In genomic region chr22:25760294-25760693, GRCh38 we compare ENCODE assay signal across 19 cellular contexts. TPM values are rescaled to one million over a fixed set of nuclear protein-coding genes. Genes with fewer than 3 reads are reported as not detected.
A peak's percentile ranks its signal among the peaks of the same experiment; 100 is the strongest.
DNase-seq lines count a peak whose midpoint lies in the region; ATAC-seq, FAIRE-seq and TF ChIP-seq lines count a peak whose summit lies in the region.
"Had no signal": no experiment of that assay in that cellular context is flagged by ENCODE, and none has a peak within 500 bp of the region (broad histone marks: within the 10 kb centered on the region; RNA-seq: fewer than 3 reads in every experiment).

No MANE protein-coding gene starts in this region.

- no peak for DNase-seq in heart left ventricle
- no peak for DNase-seq in Right ventricle myocardium inferior (ENCODE audit: missing footprints)
- peak; percentile 41 for DNase-seq in astrocyte (ENCODE audit: low read depth)
- peak; percentile 57 for DNase-seq in hepatic stellate cell (ENCODE audit: low spot score)
- no peak for DNase-seq in thoracic aorta (ENCODE audit: low spot score)
- DNase-seq in H54 (ENCODE audit: insufficient read length, low spot score) = no peak
- no peak for DNase-seq in hippocampal formation (lab: John Stamatoyannopoulos, UW)
- DNase-seq in SIG-M5 (lab: John Stamatoyannopoulos, UW) = no peak
- DNase-seq: activated CD4-positive, CD25-positive, alpha-beta regulatory T cell treated with anti-CD3 and anti-CD28 coated beads, Interleukin-2, amount 50 U/mL, for 72 hours; activated naive CD4-positive, alpha-beta T cell treated with anti-CD3 and anti-CD28 coated beads for 36 hours; activated T-cell treated with anti-CD3 and anti-CD28 coated beads, Interleukin-2, amount 50 U/mL, for 48 hours; endodermal cell; NCI-H1105 treated with DMSO at 0.1 percent for 48 hours; NCI-H2081; nephron progenitor cell; NK-92 treated with Interleukin-12 subunit alpha and Interleukin-12 subunit beta, amount 100 ng/mL, for 24 hours had no signal

- no peaks in the 10 kb centered on the region for H3K79me2 ChIP-seq in astrocyte (ENCODE audit: insufficient read depth, low read length)

- H3K4me3 Mint-ChIP-seq in astrocyte (ENCODE audit: unreplicated experiment) = no peak overlapping the region
- H3K4me3 Mint-ChIP-seq: activated naive CD4-positive, alpha-beta T cell treated with anti-CD3 and anti-CD28 coated beads for 36 hours; endodermal cell; nephron progenitor cell had no signal

- H3K4me1 ChIP-seq in heart left ventricle (peaks cover 0 to 82% (median 30%) of the 10 kb centered on the region in 12 donors), astrocyte (ENCODE audit: insufficient read depth, low read length) (peaks cover 22% of the 10 kb centered on the region), thoracic aorta (ENCODE audit: control insufficient read depth in 1 of 2, low read depth in 2 of 2) (peaks cover 12 to 43% of the 10 kb centered on the region in 2 donors)

- H3K27ac ChIP-seq in heart left ventricle (peak overlapping the region in 11 of 12 donors; percentile 5 to 93 (median 69)), astrocyte (ENCODE audit: low read depth, low read length) (peak overlapping the region; percentile 72), thoracic aorta (peak overlapping the region; percentile 73 to 90)

- 41 to 82% (median 47%) methylated on average over 2 of the region's 2 CpGs for WGBS in heart left ventricle, 4 donors

- FAIRE-seq in astrocyte (lab: Jason Lieb, UNC) = no peak
- FAIRE-seq in H54 (lab: Jason Lieb, UNC) = no peak

- TF ChIP-seq POLR2A in heart left ventricle (IDR thresholded peaks at IDR 0.05) (no peak), H54 (IDR thresholded peaks at IDR 0.05; ENCODE audit: low read depth, low read length) (no peak)

- peaks cover 14% of the 10 kb centered on the region for H3K9me3 Mint-ChIP-seq in astrocyte (ENCODE audit: unreplicated experiment)
- H3K9me3 Mint-ChIP-seq: activated naive CD4-positive, alpha-beta T cell treated with anti-CD3 and anti-CD28 coated beads for 36 hours; endodermal cell; nephron progenitor cell had no signal

- H3K4me2 ChIP-seq in astrocyte (ENCODE audit: low read length) = no peak overlapping the region

- no peaks in the 10 kb centered on the region for H4K20me1 ChIP-seq in astrocyte (ENCODE audit: insufficient read depth, low read length)

- intact Hi-C loops in heart left ventricle (cut with DNase I) (loop anchor here in 1 of 10 donors (5.0 kb wide), 1 partner anchor 288 kb away; no protein-coding TSS in a partner anchor), Right ventricle myocardium inferior (cut with DNase I) (no loop called here)

- peaks cover 21% of the 10 kb centered on the region for H3K4me1 Mint-ChIP-seq in astrocyte (ENCODE audit: low read depth, unreplicated experiment)
- H3K4me1 Mint-ChIP-seq: nephron progenitor cell had no signal

- TF ChIP-seq CTCF in heart left ventricle (IDR thresholded peaks at IDR 0.05) = no peak
- no peak for TF ChIP-seq CTCF in astrocyte (IDR thresholded peaks at IDR 0.05; ENCODE audit: insufficient read depth, low read depth, low read length)
- TF ChIP-seq CTCF in thoracic aorta (IDR thresholded peaks at IDR 0.05) = no peak

- no peaks in the 10 kb centered on the region for H3K36me3 Mint-ChIP-seq in astrocyte (ENCODE audit: low read depth, unreplicated experiment)

- H2AFZ ChIP-seq in astrocyte (ENCODE audit: low read depth, low read length) = no peak overlapping the region

- no peaks in the 10 kb centered on the region for H3K27me3 Mint-ChIP-seq in astrocyte (ENCODE audit: low read depth, unreplicated experiment)

- H3K27me3 ChIP-seq in heart left ventricle = no peaks in the 10 kb centered on the region
- H3K27me3 ChIP-seq in astrocyte (ENCODE audit: insufficient read depth, low read length) = no peaks in the 10 kb centered on the region
- H3K27me3 ChIP-seq in thoracic aorta (replicated peaks; ENCODE audit: insufficient read depth) = no peaks in the 10 kb centered on the region

- peak overlapping the region; percentile 98 for H3K27ac Mint-ChIP-seq in astrocyte (ENCODE audit: unreplicated experiment)
- H3K27ac Mint-ChIP-seq: activated naive CD4-positive, alpha-beta T cell treated with anti-CD3 and anti-CD28 coated beads for 36 hours; endodermal cell; nephron progenitor cell had no signal

- peaks cover 0 to 26% (median 0%) of the 10 kb centered on the region in 9 donors for H3K36me3 ChIP-seq in heart left ventricle
- no peaks in the 10 kb centered on the region for H3K36me3 ChIP-seq in astrocyte (ENCODE audit: insufficient read depth, low read length)
- H3K36me3 ChIP-seq in thoracic aorta = peaks cover 23% of the 10 kb centered on the region

- no peaks in the 10 kb centered on the region for H3K9me3 ChIP-seq in heart left ventricle
- H3K9me3 ChIP-seq in astrocyte (ENCODE audit: insufficient read depth, low read depth, low read length) = no peaks in the 10 kb centered on the region
- no peaks in the 10 kb centered on the region for H3K9me3 ChIP-seq in thoracic aorta

- no peak for ATAC-seq in heart left ventricle
- ATAC-seq in Right ventricle myocardium inferior = no peak
- no peak for ATAC-seq in thoracic aorta (ENCODE audit: insufficient number of reproducible peaks, low FRiP score, low read depth)

- no peak overlapping the region for H3K4me3 ChIP-seq in heart left ventricle
- no peak overlapping the region for H3K4me3 ChIP-seq in astrocyte (ENCODE audit: insufficient read depth, low read depth, low read length)
- H3K4me3 ChIP-seq in thoracic aorta = no peak overlapping the region

- H3K9ac ChIP-seq in astrocyte (ENCODE audit: low read length) = no peak overlapping the region

RNA-seq across cellular contexts. Expression of gene MYO18B, which starts 18.3 kb away (rescaled TPM):
- 100 to 1,000 TPM; 156 to 301 (median 193) TPM for total RNA-seq in heart left ventricle
- polyA plus RNA-seq in heart left ventricle = 100 to 1,000 TPM; 140 to 216 TPM
- 139 TPM for total RNA-seq in Right ventricle myocardium inferior
- 0.07 TPM in 2 replicates for total RNA-seq in astrocyte
- total RNA-seq in thoracic aorta = 10 to 100 TPM; 45.6 to 73.5 TPM
- total RNA-seq: A172, kidney epithelial cell had no signal
- polyA plus RNA-seq: BJ had no signal

Comparison
In these comparisons a context has a peak if more than half of its experiments do, and no peak if none do; other contexts are left out.
1. DNase-seq: peak in astrocyte (single experiment) and hepatic stellate cell (single experiment); none in heart left ventricle (0 of 5), Right ventricle myocardium inferior (single experiment), thoracic aorta (single experiment), H54 (single experiment), hippocampal formation (0 of 2) and SIG-M5 (single experiment).
2. RNA of gene MYO18B, which starts 18.3 kb away (total RNA-seq): 156 to 301 TPM in heart left ventricle, 139 TPM in Right ventricle myocardium inferior (single experiment) and 45.6 to 73.5 TPM in thoracic aorta; 0.07 TPM in astrocyte; every median in the first group is over 10 times any median in the second.
3. Peak in every context shown above with its lines, with median percentiles within 50 percentile points of each other: H3K27ac ChIP-seq.